Comparison of ENCODE assay signal across 5 cellular contexts in genomic region chr18:57820573-57820972, GRCh38. TPM values are rescaled to one million over a fixed set of nuclear protein-coding genes. Genes with fewer than 3 reads are reported as not detected.
"Had no signal": no experiment of that assay in that cellular context is flagged by ENCODE, and none has a peak within 500 bp of the region (broad histone marks: within the 10 kb centered on the region; RNA-seq: fewer than 3 reads in every experiment).

No MANE protein-coding gene starts in this region.

RNA-seq across cellular contexts. Expression of gene ATP8B1, which starts 17.5 kb away (rescaled TPM):
- total RNA-seq: activated CD4-positive, alpha-beta memory T cell treated with anti-CD3 and anti-CD28 coated beads for 36 hours; activated CD4-positive, alpha-beta T cell treated with anti-CD3 and anti-CD28 coated beads for 36 hours; activated naive CD4-positive, alpha-beta T cell treated with anti-CD3 and anti-CD28 coated beads for 36 hours; activated T-helper 2 cell treated with anti-CD3 and anti-CD28 coated beads, Interferon-gamma antibody, Interleukin-2, Interleukin-4, amounts not matched to agents 10 μg/mL and 5 μg/mL and 100 μg/mL, durations not matched to agents 14 hours and 24 hours and 36 hours; T-helper 17 cell had no signal
